ENCODE assay signal across 9 cellular contexts in genomic region chr4:153497988-153498967, GRCh38. TPM values are rescaled to one million over a fixed set of nuclear protein-coding genes. Genes with fewer than 3 reads are reported as not detected.
DNase-seq lines count a peak whose midpoint lies in the region; ATAC-seq, FAIRE-seq and TF ChIP-seq lines count a peak whose summit lies in the region.
"Had no signal": no experiment of that assay in that cellular context is flagged by ENCODE, and none has a peak within 500 bp of the region (broad histone marks: within the 10 kb centered on the region; RNA-seq: fewer than 3 reads in every experiment).

No MANE protein-coding gene starts in this region.

- FAIRE-seq in GM12891 (lab: Jason Lieb, UNC) = peak; percentile 88

- TF ChIP-seq CTCF in spleen (IDR thresholded peaks at IDR 0.05 in 8 of 11, conservative IDR thresholded peaks at IDR 0.05 in 3 of 11) = no peak

- peak overlapping the region; percentile 35 to 89 (median 76) for H3K27ac ChIP-seq in spleen
- H3K27ac ChIP-seq: lower lobe of right lung had no signal

- no peak for TF ChIP-seq POLR2A in GM12891 (IDR thresholded peaks at IDR 0.05; ENCODE audit: low read depth, low read length)
- no peak for TF ChIP-seq POLR2A in spleen (IDR thresholded peaks at IDR 0.05)

- peaks cover 0 to 43% (median 2%) of the 10 kb centered on the region in 6 donors for H3K36me3 ChIP-seq in spleen
- H3K36me3 ChIP-seq: lower lobe of right lung had no signal

- H3K27me3 ChIP-seq in spleen (replicated peaks in 1 of 7) = no peaks in the 10 kb centered on the region

- intact Hi-C loops in spleen (cut with DNase I; ENCODE audit: low total_unique reads) = no loop called here

- peaks cover 62 to 100% (median 95%) of the 10 kb centered on the region in 6 donors for H3K4me1 ChIP-seq in spleen

- peak overlapping the region in 1 of 8 donors; percentile 34 for H3K4me3 ChIP-seq in spleen
- H3K4me3 ChIP-seq: lower lobe of right lung had no signal

- no peak for DNase-seq in GM12891 (ENCODE audit: insufficient read length, low spot score)
- DNase-seq in NCI-H226 = peak; percentile 86
- DNase-seq in fibroblast of the conjunctiva (ENCODE audit: low read depth) = peak; percentile 38
- no peak for DNase-seq in spleen
- no peak for DNase-seq in NK-92 (lab: John Stamatoyannopoulos, UW; ENCODE audit: unreplicated experiment)
- DNase-seq in HK-2 (ENCODE audit: unreplicated experiment) = no peak
- DNase-seq in A172 (ENCODE audit: low spot score) = no peak
- DNase-seq: lower lobe of right lung had no signal

- peak; percentile 75 for ATAC-seq in GM21576 (IDR thresholded peaks at IDR 0.05; ENCODE audit: unreplicated experiment)

- 53 to 63% (median 56%) methylated on average over 9 of the region's 9 CpGs for WGBS in spleen, 5 donors

- H3K9me3 ChIP-seq in spleen = no peaks in the 10 kb centered on the region
- H3K9me3 ChIP-seq: lower lobe of right lung had no signal

TF ChIP-seq in GM12891, 5 proteins besides CTCF, POLR2A, EP300 and RAD21:
- TF ChIP-seq POU2F2 (IDR thresholded peaks at IDR 0.05; ENCODE audit: low read depth, low read length) = peak; percentile 75; the same call in 1 of the 2 replicates
- no peak for TF ChIP-seq TAF1 (IDR thresholded peaks at IDR 0.05; ENCODE audit: low read depth, low read length)
- peak; percentile 67 for TF ChIP-seq SPI1 (IDR thresholded peaks at IDR 0.05; ENCODE audit: low read depth, low read length)

RNA-seq across cellular contexts. Expression of gene TMEM131L, which starts 32.1 kb away (rescaled TPM):
- polyA plus RNA-seq in GM12891 (2012; ENCODE audit: low read depth, missing spikeins) = 50.3 TPM
- 100 to 1,000 TPM in 1 of 7 donors, 10 to 100 TPM in 6; 73.5 to 105 (median 83.1) TPM for total RNA-seq in spleen
- polyA plus RNA-seq in spleen = 10 to 100 TPM; 20.9 to 23.1 (median 21.5) TPM
- total RNA-seq in A172 (2014; rRNA removed; shearing (Covaris generic)) = 8.6 and 9.0 TPM in 2 replicates

Comparison
In these comparisons a context has a peak if more than half of its experiments do, and no peak if none do; other contexts are left out.
1. DNase-seq: peak in NCI-H226 (single experiment) and fibroblast of the conjunctiva (single experiment); none in GM12891 (single experiment), spleen (single experiment), NK-92 (single experiment), HK-2 (single experiment) and A172 (single experiment).